In genomic region chr11:112584674-112585073, GRCh38 we compare ENCODE assay signal across 12 cellular contexts.
DNase-seq lines count a peak whose midpoint lies in the region; ATAC-seq and TF ChIP-seq lines count a peak whose summit lies in the region.
"Had no signal": no experiment of that assay in that cellular context is flagged by ENCODE, and none has a peak within 500 bp of the region (broad histone marks: within the 10 kb centered on the region; RNA-seq: fewer than 3 reads in every experiment).

No MANE protein-coding gene starts in this region.

- no peaks in the 10 kb centered on the region for H3F3A ChIP-seq in DOHH2 (ENCODE audit: control insufficient read depth, insufficient read depth)

- no peak overlapping the region for H3K4me2 ChIP-seq in DOHH2 (ENCODE audit: low read length)

- no peaks in the 10 kb centered on the region for H3K79me2 ChIP-seq in DOHH2 (ENCODE audit: control insufficient read depth, low read length)

- H3K9me3 ChIP-seq in DOHH2 (ENCODE audit: control insufficient read depth, insufficient read depth, low read length) = no peaks in the 10 kb centered on the region
- H3K9me3 ChIP-seq in SJCRH30 (replicated peaks) = no peaks in the 10 kb centered on the region

- DNase-seq in H7 = peak; percentile 40
- DNase-seq in SJCRH30 = peak; percentile 11 to 20
- DNase-seq in kidney tubule cell (ENCODE audit: low spot score) = peak; percentile 9
- no peak for DNase-seq in epidermal melanocyte (ENCODE audit: insufficient read length, low spot score)
- no peak for DNase-seq in A172 (ENCODE audit: low spot score)
- DNase-seq: activated T-cell treated with anti-CD3 and anti-CD28 coated beads for 4 hours, kidney, SHP77 treated with DMSO at 0.1 percent for 48 hours, small intestine had no signal

- H3K4me1 ChIP-seq in DOHH2 (ENCODE audit: control insufficient read depth, low read length) (no peaks in the 10 kb centered on the region), SJCRH30 (peaks cover 11% of the 10 kb centered on the region)

- no peaks in the 10 kb centered on the region for H4K20me1 ChIP-seq in DOHH2 (ENCODE audit: control insufficient read depth, insufficient read depth, low read depth, low read length)

- ATAC-seq in HG02623 (IDR thresholded peaks at IDR 0.05; ENCODE audit: unreplicated experiment) (no peak), GM19463 (IDR thresholded peaks at IDR 0.05; ENCODE audit: unreplicated experiment) (no peak)

- H3K4me3 ChIP-seq in DOHH2 (ENCODE audit: low read length) (no peak overlapping the region), H7 (ENCODE audit: insufficient read depth, low read depth, low read length) (no peak overlapping the region), SJCRH30 (no peak overlapping the region)

- H3K27me3 ChIP-seq in DOHH2 (ENCODE audit: control insufficient read depth, low read length) = peaks cover 29% of the 10 kb centered on the region
- H3K27me3 ChIP-seq in H7 (ENCODE audit: control insufficient read depth, insufficient read depth, low read length) = no peaks in the 10 kb centered on the region
- H3K27me3 ChIP-seq in SJCRH30 = no peaks in the 10 kb centered on the region

- H3K36me3 ChIP-seq in DOHH2 (ENCODE audit: control insufficient read depth, low read length) (no peaks in the 10 kb centered on the region), H7 (replicated peaks; ENCODE audit: control insufficient read depth, insufficient read depth, low read length) (no peaks in the 10 kb centered on the region), SJCRH30 (no peaks in the 10 kb centered on the region)

- TF ChIP-seq CTCF in DOHH2 (IDR thresholded peaks at IDR 0.05; ENCODE audit: low read depth, low read length, poor library complexity, severe bottlenecking) = peak; percentile 24

- H3K9me2 ChIP-seq in DOHH2 (replicated peaks; ENCODE audit: control insufficient read depth, low read length) = no peaks in the 10 kb centered on the region

- no peak overlapping the region for H3K27ac ChIP-seq in DOHH2 (ENCODE audit: low read depth, low read length)
- no peak overlapping the region for H3K27ac ChIP-seq in SJCRH30

Comparison
In these comparisons a context has a peak if more than half of its experiments do, and no peak if none do; other contexts are left out.
1. DNase-seq: peak in H7 (single experiment), SJCRH30 (2 of 2) and kidney tubule cell (single experiment); none in epidermal melanocyte (single experiment) and A172 (single experiment).